In the genomic region with DNA sequence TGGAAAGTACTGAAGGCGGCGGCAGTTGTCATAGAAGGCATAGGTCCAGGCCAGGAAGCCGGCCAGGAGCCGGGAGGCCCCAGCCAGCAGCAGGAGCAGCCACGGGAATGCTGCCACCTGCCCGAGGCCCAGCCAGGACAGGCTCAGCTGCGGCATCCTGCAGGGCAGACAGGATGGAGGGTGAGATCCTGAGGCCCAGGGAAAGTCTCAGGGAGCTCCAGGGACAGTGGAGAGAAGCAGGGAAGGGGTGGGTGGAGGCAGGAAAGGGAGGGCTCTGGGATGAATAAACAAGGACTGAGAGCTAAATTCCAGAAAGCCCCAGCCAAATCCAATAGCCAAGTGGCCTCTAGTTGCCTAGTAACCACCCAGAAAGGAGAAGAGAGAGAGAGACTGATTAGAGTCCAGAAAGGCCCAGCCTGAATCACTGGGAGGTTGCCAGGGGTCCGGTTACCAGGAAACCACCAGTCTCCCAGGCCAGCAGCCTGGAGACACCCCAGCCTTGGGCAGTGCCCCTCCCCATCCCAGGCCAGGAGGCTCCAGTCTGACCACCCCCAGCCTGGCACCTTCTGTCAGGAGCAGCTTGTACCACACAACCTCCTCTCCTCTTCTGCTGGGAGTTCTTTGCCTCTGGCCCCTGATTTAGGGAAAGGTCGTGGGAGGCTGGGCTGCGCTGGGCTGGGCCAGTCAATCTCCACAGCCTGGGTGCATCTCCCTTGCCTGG, we compare ENCODE assay signal across 10 cellular contexts. TPM values are rescaled to one million over a fixed set of nuclear protein-coding genes. Genes with fewer than 3 reads are reported as not detected.
DNase-seq lines count a peak whose midpoint lies in the region; ATAC-seq and TF ChIP-seq lines count a peak whose summit lies in the region.
"Had no signal": no experiment of that assay in that cellular context is flagged by ENCODE, and none has a peak within 500 bp of the region (broad histone marks: within the 10 kb centered on the region; RNA-seq: fewer than 3 reads in every experiment).

No MANE protein-coding gene starts in this region.

- H3K27ac Mint-ChIP-seq in Caco-2 (ENCODE audit: unreplicated experiment), result peak overlapping the region; percentile 45
- H3K27ac Mint-ChIP-seq: H9 had no signal

- 12% methylated on average over 9 of the region's 10 CpGs for WGBS in prostate gland

- no peaks in the 10 kb centered on the region for H3K9me3 Mint-ChIP-seq in Caco-2 (ENCODE audit: unreplicated experiment)

- peak overlapping the region; percentile 57 to 74 for H3K27ac ChIP-seq in prostate gland

- H3K27me3 ChIP-seq in Caco-2 (replicated peaks; ENCODE audit: control insufficient read depth, insufficient read depth, low read length), result no peaks in the 10 kb centered on the region
- no peaks in the 10 kb centered on the region for H3K27me3 ChIP-seq in prostate gland (replicated peaks; ENCODE audit: insufficient read depth)

- no peaks in the 10 kb centered on the region for H3K9me3 ChIP-seq in Caco-2
- no peaks in the 10 kb centered on the region for H3K9me3 ChIP-seq in prostate gland
- H3K9me3 ChIP-seq: spleen had no signal

- BruUV-seq in Caco-2 (replicated peaks; lab: Mats Ljungman, UMichigan), result no TSS peak

- POLR2A ChIA-PET in Caco-2 (lab: Charles Lee), result no interaction called here

- TF ChIP-seq POLR2A in prostate gland (IDR thresholded peaks at IDR 0.05), result no peak

- H3K4me3 ChIP-seq in Caco-2 (ENCODE audit: low read depth, low read length), result no peak overlapping the region
- no peak overlapping the region for H3K4me3 ChIP-seq in prostate gland

- H3K4me1 ChIP-seq in Caco-2 (no peaks in the 10 kb centered on the region), prostate gland (replicated peaks) (no peaks in the 10 kb centered on the region)

- DNase-seq in Caco-2 (peak in 1 of 2 experiments; percentile 10), RPMI7951 (ENCODE audit: low read depth) (peak; percentile 43), Right ventricle myocardium inferior (ENCODE audit: missing footprints) (peak; percentile 82), prostate gland (ENCODE audit: low spot score) (peak; percentile 60), iPS-NIHi7 (ENCODE audit: extremely low spot score) (no peak), D341Med (ENCODE audit: low spot score) (no peak)
- no peak for DNase-seq in activated CD4-positive, alpha-beta T cell treated with anti-CD3 and anti-CD28 coated beads for 48 hours
- DNase-seq in stimulated activated CD4-positive, alpha-beta T cell treated with anti-CD3 and anti-CD28 coated beads, Interleukin-15, amount 100 ng/mL, for 24 hours, result no peak
- DNase-seq: H9, spleen had no signal

- no peaks in the 10 kb centered on the region for H3K4me1 Mint-ChIP-seq in Caco-2 (ENCODE audit: low read depth, unreplicated experiment)
- H3K4me1 Mint-ChIP-seq: H9 had no signal

- H3K36me3 ChIP-seq in Caco-2 (ENCODE audit: control insufficient read depth, insufficient read depth, low read length), result no peaks in the 10 kb centered on the region
- H3K36me3 ChIP-seq in prostate gland, result no peaks in the 10 kb centered on the region
- H3K36me3 ChIP-seq: spleen had no signal

- TF ChIP-seq CTCF in Caco-2 (IDR thresholded peaks at IDR 0.05; ENCODE audit: insufficient read depth in 1 of 2, low read depth in 1 of 2, low read length in 1 of 2, severe bottlenecking in 1 of 2, unreplicated experiment in 1 of 2), result no peak
- no peak for TF ChIP-seq CTCF in prostate gland (IDR thresholded peaks at IDR 0.05)

- H3K27me3 Mint-ChIP-seq in Caco-2 (ENCODE audit: insufficient read depth, unreplicated experiment), result no peaks in the 10 kb centered on the region

- H3K4me3 Mint-ChIP-seq in Caco-2 (ENCODE audit: unreplicated experiment), result no peak overlapping the region
- H3K4me3 Mint-ChIP-seq: H9 had no signal

- peak; percentile 93 for ATAC-seq in Right ventricle myocardium inferior

- no peaks in the 10 kb centered on the region for H3K36me3 Mint-ChIP-seq in Caco-2 (ENCODE audit: insufficient read depth, unreplicated experiment)

- intact Hi-C loops in Caco-2 (cut with micrococcal nuclease; ENCODE audit: unreplicated experiment) (no loop called here), Right ventricle myocardium inferior (cut with DNase I) (loop anchor here (5.0 kb wide), 1 partner anchor 108 kb away; a partner anchor contains a TSS), prostate gland (cut with DNase I) (no loop called here)

- CTCF ChIA-PET in Caco-2 (lab: Charles Lee), result no interaction called here

RNA-seq across cellular contexts. Expression of a gene that starts 7.5 kb away (rescaled TPM):
- not detected in 2 replicates for total RNA-seq in Caco-2 (2022)
- not detected in 2 replicates for total RNA-seq in RPMI7951 (2014; rRNA removed; shearing (Covaris generic))
- not detected for total RNA-seq in Right ventricle myocardium inferior
- total RNA-seq in prostate gland, result not detected
- total RNA-seq: H9, spleen had no signal

RNA-seq across cellular contexts. Expression of a gene that starts 35.5 kb away (rescaled TPM):
- total RNA-seq in Caco-2 (2022) (not detected in 2 replicates), Right ventricle myocardium inferior (not detected), prostate gland (under 1 TPM; 0.64 to 0.97 TPM)
- not detected in 2 replicates for total RNA-seq in RPMI7951 (2014; rRNA removed; shearing (Covaris generic))
- total RNA-seq: H9, spleen had no signal

RNA-seq across cellular contexts. Expression of a gene that starts 42.1 kb away (rescaled TPM):
- total RNA-seq in Caco-2 (2022) (not detected in 2 replicates), Right ventricle myocardium inferior (not detected), prostate gland (not detected)
- total RNA-seq in RPMI7951 (2014; rRNA removed; shearing (Covaris generic)), result not detected in 2 replicates
- total RNA-seq: H9, spleen had no signal

RNA-seq across cellular contexts. Expression of a gene that starts 52.1 kb away (rescaled TPM):
- not detected in 2 replicates for total RNA-seq in Caco-2 (2022)
- total RNA-seq in RPMI7951 (2014; rRNA removed; shearing (Covaris generic)), result not detected in 2 replicates
- not detected for total RNA-seq in Right ventricle myocardium inferior
- total RNA-seq in prostate gland, result not detected
- total RNA-seq: H9, spleen had no signal

Comparison
In these comparisons a context has a peak if more than half of its experiments do, and no peak if none do; other contexts are left out.
1. DNase-seq: peak in RPMI7951 (single experiment), Right ventricle myocardium inferior (single experiment) and prostate gland (single experiment); none in activated CD4-positive, alpha-beta T cell treated with anti-CD3 and anti-CD28 coated beads for 48 hours (single experiment), stimulated activated CD4-positive, alpha-beta T cell treated with anti-CD3 and anti-CD28 coated beads, Interleukin-15, amount 100 ng/mL, for 24 hours (single experiment), iPS-NIHi7 (single experiment) and D341Med (single experiment).